ENCODE assay signal across 26 cellular contexts in genomic region chr5:39588176-39588575, GRCh38.
"Had no signal": no experiment of that assay in that cellular context is flagged by ENCODE, and none has a peak within 500 bp of the region (broad histone marks: within the 10 kb centered on the region; RNA-seq: fewer than 3 reads in every experiment).

No MANE protein-coding gene starts in this region.

- H3K4me3 Mint-ChIP-seq: memory B cell; naive B cell; natural killer cell treated with Interleukin-12 subunit alpha and Interleukin-12 subunit beta and Interleukin-15 and Interleukin-18, amount 100 ng/mL, for 72 hours; neural crest cell; stimulated activated effector memory CD8-positive, alpha-beta T cell treated with anti-CD3 and anti-CD28 coated beads, Interleukin-12 subunit alpha, Interleukin-12 subunit beta, amount 100 ng/mL, for 72 hours; type B pancreatic cell had no signal

- DNase-seq: dorsolateral prefrontal cortex; effector CD4-positive, alpha-beta T cell; gastrocnemius medialis; head of caudate nucleus; kidney; naive B cell; sigmoid colon; stimulated activated CD4-positive, alpha-beta T cell treated with anti-CD3 and anti-CD28 coated beads, Interleukin-2, amount 100 ng/mL, for 24 hours; stimulated activated CD4-positive, alpha-beta T cell treated with anti-CD3 and anti-CD28 coated beads, Interleukin-4, amount 100 ng/mL, for 24 hours; stimulated activated naive CD4-positive, alpha-beta T cell treated with Interleukin-2 at 50 U/mL for 16 hours; substantia nigra; testis; tibial artery had no signal

- H3K4me3 ChIP-seq: dorsolateral prefrontal cortex, gastrocnemius medialis, lung, prostate gland, right atrium auricular region, sigmoid colon, testis, tibial artery had no signal

- H3K27ac ChIP-seq: dorsolateral prefrontal cortex, epithelial cell of prostate, gastrocnemius medialis, neutrophil, prostate gland, right atrium auricular region, sigmoid colon, testis, tibial artery had no signal

- H3K36me3 Mint-ChIP-seq: memory B cell; naive B cell; natural killer cell treated with Interleukin-12 subunit alpha and Interleukin-12 subunit beta and Interleukin-15 and Interleukin-18, amount 100 ng/mL, for 72 hours; stimulated activated effector memory CD8-positive, alpha-beta T cell treated with anti-CD3 and anti-CD28 coated beads, Interleukin-12 subunit alpha, Interleukin-12 subunit beta, amount 100 ng/mL, for 72 hours; type B pancreatic cell had no signal

- H3K27me3 ChIP-seq: gastrocnemius medialis, neutrophil, right atrium auricular region, sigmoid colon, testis, tibial artery had no signal

- ATAC-seq: esophagus mucosa; gastrocnemius medialis; left lobe of liver; natural killer cell treated with Interleukin-12 subunit alpha and Interleukin-12 subunit beta and Interleukin-15 and Interleukin-18, amount 100 ng/mL, for 72 hours; stimulated activated effector memory CD8-positive, alpha-beta T cell treated with anti-CD3 and anti-CD28 coated beads, Interleukin-12 subunit alpha, Interleukin-12 subunit beta, amount 100 ng/mL, for 72 hours had no signal

- H3K4me1 Mint-ChIP-seq: memory B cell; naive B cell; neural crest cell; stimulated activated effector memory CD8-positive, alpha-beta T cell treated with anti-CD3 and anti-CD28 coated beads, Interleukin-12 subunit alpha, Interleukin-12 subunit beta, amount 100 ng/mL, for 72 hours had no signal

- H3K27ac Mint-ChIP-seq: memory B cell; naive B cell; natural killer cell treated with Interleukin-12 subunit alpha and Interleukin-12 subunit beta and Interleukin-15 and Interleukin-18, amount 100 ng/mL, for 72 hours; stimulated activated effector memory CD8-positive, alpha-beta T cell treated with anti-CD3 and anti-CD28 coated beads, Interleukin-12 subunit alpha, Interleukin-12 subunit beta, amount 100 ng/mL, for 72 hours; type B pancreatic cell had no signal

- H3K4me1 ChIP-seq: gastrocnemius medialis, prostate gland, right atrium auricular region, sigmoid colon, testis, tibial artery had no signal

- H3K36me3 ChIP-seq: gastrocnemius medialis, neutrophil, prostate gland, right atrium auricular region, sigmoid colon, tibial artery had no signal

- H3K9me3 Mint-ChIP-seq: memory B cell; naive B cell; natural killer cell treated with Interleukin-12 subunit alpha and Interleukin-12 subunit beta and Interleukin-15 and Interleukin-18, amount 100 ng/mL, for 72 hours; neural crest cell; stimulated activated effector memory CD8-positive, alpha-beta T cell treated with anti-CD3 and anti-CD28 coated beads, Interleukin-12 subunit alpha, Interleukin-12 subunit beta, amount 100 ng/mL, for 72 hours; type B pancreatic cell had no signal

- FAIRE-seq: colon, kidney had no signal

- H3K27me3 Mint-ChIP-seq: type B pancreatic cell had no signal

- H3K9me3 ChIP-seq: gastrocnemius medialis, neutrophil, prostate gland, right atrium auricular region, sigmoid colon, testis, tibial artery had no signal
